Comparison of ENCODE assay signal across 18 cellular contexts in genomic region chr18:22195052-22195451, GRCh38. TPM values are rescaled to one million over a fixed set of nuclear protein-coding genes. Genes with fewer than 3 reads are reported as not detected.
"Had no signal": no experiment of that assay in that cellular context is flagged by ENCODE, and none has a peak within 500 bp of the region (broad histone marks: within the 10 kb centered on the region; RNA-seq: fewer than 3 reads in every experiment).

No MANE protein-coding gene starts in this region.

- H3K4me3 ChIP-seq: lung, pancreas had no signal

- H3K27ac Mint-ChIP-seq: activated CD4-positive, alpha-beta memory T cell treated with anti-CD3 and anti-CD28 coated beads, Interleukin-2, amount 10 ng/mL, durations not matched to agents 7 days and 5 days; activated naive CD8-positive, alpha-beta T cell treated with anti-CD3 and anti-CD28 coated beads for 36 hours; dendritic cell treated with granulocyte-macrophage colony-stimulating factor and Interleukin-4, amounts not matched to agents 40 ng/mL and 50 ng/mL, for 4 days; effector memory CD8-positive, alpha-beta T cell; natural killer cell treated with Interleukin-12 subunit alpha and Interleukin-12 subunit beta and Interleukin-15 and Interleukin-18, amount 100 ng/mL, for 72 hours; stimulated activated effector memory CD8-positive, alpha-beta T cell treated with anti-CD3 and anti-CD28 coated beads, Interleukin-12 subunit alpha, Interleukin-12 subunit beta, amount 100 ng/mL, for 72 hours had no signal

- ATAC-seq: effector memory CD8-positive, alpha-beta T cell; natural killer cell treated with Interleukin-12 subunit alpha and Interleukin-12 subunit beta and Interleukin-15 and Interleukin-18, amount 100 ng/mL, for 72 hours; stimulated activated effector memory CD8-positive, alpha-beta T cell treated with anti-CD3 and anti-CD28 coated beads, Interleukin-12 subunit alpha, Interleukin-12 subunit beta, amount 100 ng/mL, for 72 hours had no signal

- H3K27me3 ChIP-seq: pancreas had no signal

- H3K4me1 Mint-ChIP-seq: activated CD4-positive, alpha-beta memory T cell treated with anti-CD3 and anti-CD28 coated beads, Interleukin-2, amount 10 ng/mL, durations not matched to agents 7 days and 5 days had no signal

- DNase-seq: activated CD4-positive, alpha-beta memory T cell treated with anti-CD3 and anti-CD28 coated beads, Interleukin-2, amount 10 ng/mL, durations not matched to agents 7 days and 5 days; activated gamma-delta T cell; activated naive CD8-positive, alpha-beta T cell treated with anti-CD3 and anti-CD28 coated beads for 36 hours; activated T-cell treated with anti-CD3 and anti-CD28 coated beads, Interleukin-2, amount 50 U/mL, for 48 hours; effector memory CD8-positive, alpha-beta T cell; erythroblast; hypothalamus; kidney glomerular epithelial cell; retina; small intestine; T-helper 9 cell; trophoblast cell had no signal

- H3K36me3 Mint-ChIP-seq: activated naive CD8-positive, alpha-beta T cell treated with anti-CD3 and anti-CD28 coated beads for 36 hours; natural killer cell treated with Interleukin-12 subunit alpha and Interleukin-12 subunit beta and Interleukin-15 and Interleukin-18, amount 100 ng/mL, for 72 hours; stimulated activated effector memory CD8-positive, alpha-beta T cell treated with anti-CD3 and anti-CD28 coated beads, Interleukin-12 subunit alpha, Interleukin-12 subunit beta, amount 100 ng/mL, for 72 hours had no signal

- H3K9me3 Mint-ChIP-seq: activated CD4-positive, alpha-beta memory T cell treated with anti-CD3 and anti-CD28 coated beads, Interleukin-2, amount 10 ng/mL, durations not matched to agents 7 days and 5 days; activated naive CD8-positive, alpha-beta T cell treated with anti-CD3 and anti-CD28 coated beads for 36 hours; dendritic cell treated with granulocyte-macrophage colony-stimulating factor and Interleukin-4, amounts not matched to agents 40 ng/mL and 50 ng/mL, for 4 days; effector memory CD8-positive, alpha-beta T cell; natural killer cell treated with Interleukin-12 subunit alpha and Interleukin-12 subunit beta and Interleukin-15 and Interleukin-18, amount 100 ng/mL, for 72 hours; stimulated activated effector memory CD8-positive, alpha-beta T cell treated with anti-CD3 and anti-CD28 coated beads, Interleukin-12 subunit alpha, Interleukin-12 subunit beta, amount 100 ng/mL, for 72 hours had no signal

- H3K27ac ChIP-seq: VCaP had no signal

- H3K9me3 ChIP-seq: pancreas had no signal

- H3K4me3 Mint-ChIP-seq: activated CD4-positive, alpha-beta memory T cell treated with anti-CD3 and anti-CD28 coated beads, Interleukin-2, amount 10 ng/mL, durations not matched to agents 7 days and 5 days; activated naive CD8-positive, alpha-beta T cell treated with anti-CD3 and anti-CD28 coated beads for 36 hours; dendritic cell treated with granulocyte-macrophage colony-stimulating factor and Interleukin-4, amounts not matched to agents 40 ng/mL and 50 ng/mL, for 4 days; effector memory CD8-positive, alpha-beta T cell; natural killer cell treated with Interleukin-12 subunit alpha and Interleukin-12 subunit beta and Interleukin-15 and Interleukin-18, amount 100 ng/mL, for 72 hours; stimulated activated effector memory CD8-positive, alpha-beta T cell treated with anti-CD3 and anti-CD28 coated beads, Interleukin-12 subunit alpha, Interleukin-12 subunit beta, amount 100 ng/mL, for 72 hours had no signal

RNA-seq across cellular contexts. Expression of gene GATA6, which starts 25.7 kb away (rescaled TPM):
- total RNA-seq: activated CD4-positive, alpha-beta memory T cell treated with anti-CD3 and anti-CD28 coated beads, Interleukin-2, amount 10 ng/mL, durations not matched to agents 7 days and 5 days; activated naive CD8-positive, alpha-beta T cell treated with anti-CD3 and anti-CD28 coated beads for 36 hours; natural killer cell treated with Interleukin-12 subunit alpha and Interleukin-12 subunit beta and Interleukin-15 and Interleukin-18, amount 100 ng/mL, for 72 hours had no signal
